In genomic region chr5:96565843-96566242, GRCh38 we compare ENCODE assay signal across 8 cellular contexts.
DNase-seq lines count a peak whose midpoint lies in the region; ATAC-seq and TF ChIP-seq lines count a peak whose summit lies in the region.

No MANE protein-coding gene starts in this region.

- BruUV-seq in MCF 10A (replicated peaks; lab: Mats Ljungman, UMichigan): no TSS peak

- no peaks in the 10 kb centered on the region for H3K9me3 Mint-ChIP-seq in MCF 10A (ENCODE audit: unreplicated experiment)

- no peak overlapping the region for H3K27ac ChIP-seq in breast epithelium

- no peak for TF ChIP-seq POLR2A in breast epithelium (IDR thresholded peaks at IDR 0.05)

- intact Hi-C loops in MCF 10A (cut with micrococcal nuclease) (no loop called here), breast epithelium (cut with DNase I; ENCODE audit: low total_unique reads) (no loop called here)

- no peak overlapping the region for H3K4me3 ChIP-seq in breast epithelium
- no peak overlapping the region for H3K4me3 ChIP-seq in cardiac fibroblast (replicated peaks in 1 of 2; ENCODE audit: low read depth in 2 of 2, low read length in 2 of 2)

- no peaks in the 10 kb centered on the region for H3K36me3 ChIP-seq in breast epithelium

- DNase-seq in MCF 10A (ENCODE audit: unreplicated experiment): peak; percentile 65
- DNase-seq in breast epithelium (ENCODE audit: low spot score in 2 of 2): no peak
- peak; percentile 78 to 94 for DNase-seq in cardiac fibroblast (ENCODE audit: low read depth in 2 of 2)
- DNase-seq in stromal cell of bone marrow (ENCODE audit: low read depth): peak; percentile 83
- no peak for DNase-seq in LoVo (ENCODE audit: low spot score)
- DNase-seq in activated gamma-delta T cell (lab: John Stamatoyannopoulos, UW): no peak

- H3K4me3 Mint-ChIP-seq in MCF 10A (ENCODE audit: unreplicated experiment): no peak overlapping the region

- H3K4me1 Mint-ChIP-seq in MCF 10A (ENCODE audit: insufficient read depth, unreplicated experiment): peaks cover 25% of the 10 kb centered on the region

- H3K4me1 ChIP-seq in breast epithelium: no peaks in the 10 kb centered on the region

- TF ChIP-seq CTCF in MCF 10A (IDR thresholded peaks at IDR 0.05; ENCODE audit: unreplicated experiment): no peak
- no peak for TF ChIP-seq CTCF in breast epithelium (IDR thresholded peaks at IDR 0.05)
- no peak for TF ChIP-seq CTCF in cardiac fibroblast (IDR thresholded peaks at IDR 0.05; ENCODE audit: low read depth, low read length)

- no peaks in the 10 kb centered on the region for H3K36me3 Mint-ChIP-seq in MCF 10A (ENCODE audit: insufficient read depth, unreplicated experiment)

- CTCF ChIA-PET in MCF 10A (lab: Yijun Ruan, JAX): interaction anchor here (1.3 to 3.7 kb wide), 2 partner anchors 36 to 222 kb away, joined by 3 to 13 read pairs; no protein-coding TSS in a partner anchor

- peak; percentile 76 for ATAC-seq in HG03520 (IDR thresholded peaks at IDR 0.05; ENCODE audit: unreplicated experiment)
- ATAC-seq in GM21367 (IDR thresholded peaks at IDR 0.05; ENCODE audit: unreplicated experiment): no peak

- H3K27me3 ChIP-seq in breast epithelium: no peaks in the 10 kb centered on the region

- no peaks in the 10 kb centered on the region for H3K27me3 Mint-ChIP-seq in MCF 10A (ENCODE audit: insufficient read depth, unreplicated experiment)

- peak overlapping the region; percentile 27 for H3K27ac Mint-ChIP-seq in MCF 10A (ENCODE audit: low read depth, unreplicated experiment)

- POLR2A ChIA-PET in MCF 10A (lab: Yijun Ruan, JAX): interaction anchor here (0.6 to 4.0 kb wide), 3 partner anchors 15 to 73 kb away, joined by 3 to 16 read pairs (median 6); no protein-coding TSS in a partner anchor

- no peaks in the 10 kb centered on the region for H3K9me3 ChIP-seq in breast epithelium

Comparison
In these comparisons a context has a peak if more than half of its experiments do, and no peak if none do; other contexts are left out.
1. DNase-seq: peak in MCF 10A (single experiment), cardiac fibroblast (2 of 2) and stromal cell of bone marrow (single experiment); none in breast epithelium (0 of 2), LoVo (single experiment) and activated gamma-delta T cell (single experiment).